In genomic region chr2:209619782-209620181, GRCh38 we compare ENCODE assay signal across 10 cellular contexts.
A peak's percentile ranks its signal among the peaks of the same experiment; 100 is the strongest.
DNase-seq lines count a peak whose midpoint lies in the region; ATAC-seq and TF ChIP-seq lines count a peak whose summit lies in the region.
"Had no signal": no experiment of that assay in that cellular context is flagged by ENCODE, and none has a peak within 500 bp of the region (broad histone marks: within the 10 kb centered on the region; RNA-seq: fewer than 3 reads in every experiment).

No MANE protein-coding gene starts in this region.

- TF ChIP-seq CTCF in MM.1S (IDR thresholded peaks at IDR 0.05; ENCODE audit: low read length) (no peak), choroid plexus epithelial cell (conservative IDR thresholded peaks at IDR 0.05; ENCODE audit: low read depth, low read length) (no peak), tibial nerve (IDR thresholded peaks at IDR 0.05) (no peak)

- no peaks in the 10 kb centered on the region for H3K27me3 ChIP-seq in MM.1S (replicated peaks; ENCODE audit: insufficient read depth, low read length)
- H3K27me3 ChIP-seq in tibial nerve: no peaks in the 10 kb centered on the region

- no peaks in the 10 kb centered on the region for H3K4me1 ChIP-seq in MM.1S (ENCODE audit: low read length)
- H3K4me1 ChIP-seq in tibial nerve: no peaks in the 10 kb centered on the region

- no peaks in the 10 kb centered on the region for H3F3A ChIP-seq in MM.1S (ENCODE audit: insufficient read depth, low read length)

- H2AFZ ChIP-seq in MM.1S (ENCODE audit: low read length): no peak overlapping the region

- H3K9me2 ChIP-seq in MM.1S (replicated peaks; ENCODE audit: insufficient read depth, low read length): no peaks in the 10 kb centered on the region

- H3K9ac ChIP-seq in MM.1S (ENCODE audit: low read length): no peak overlapping the region

- H3K36me3 ChIP-seq in MM.1S (replicated peaks; ENCODE audit: insufficient read depth, low read length) (no peaks in the 10 kb centered on the region), tibial nerve (no peaks in the 10 kb centered on the region)

- TF ChIP-seq EP300 in tibial nerve (IDR thresholded peaks at IDR 0.05): no peak

- no peaks in the 10 kb centered on the region for H3K79me2 ChIP-seq in MM.1S (ENCODE audit: low read length)

- H3K4me3 ChIP-seq in MM.1S (ENCODE audit: low read length) (no peak overlapping the region), choroid plexus epithelial cell (ENCODE audit: low read depth, low read length) (no peak overlapping the region), tibial nerve (no peak overlapping the region)

- H3K4me2 ChIP-seq in MM.1S (ENCODE audit: low read depth, low read length): no peak overlapping the region

- H3K9me3 ChIP-seq in MM.1S (replicated peaks; ENCODE audit: insufficient read depth, low read length): no peaks in the 10 kb centered on the region
- peaks cover 0 to 6% (median 0%) of the 10 kb centered on the region in 4 donors for H3K9me3 ChIP-seq in tibial nerve

- ATAC-seq in GM21786 (IDR thresholded peaks at IDR 0.05; ENCODE audit: unreplicated experiment): peak; percentile 68

- H3K27ac ChIP-seq in MM.1S (ENCODE audit: low read length): no peak overlapping the region
- H3K27ac ChIP-seq in tibial nerve: no peak overlapping the region

- H4K20me1 ChIP-seq in MM.1S (ENCODE audit: insufficient read depth, low read length): no peaks in the 10 kb centered on the region

- no peak for TF ChIP-seq POLR2A in tibial nerve (IDR thresholded peaks at IDR 0.05)

- DNase-seq in EH (ENCODE audit: low read depth) (peak; percentile 10), MM.1S (peak; percentile 7), choroid plexus epithelial cell (ENCODE audit: low read depth) (peak; percentile 4), SHP77 treated with DMSO at 0.1 percent for 48 hours (lab: John Stamatoyannopoulos, UW) (no peak), tibial nerve (ENCODE audit: low spot score in 2 of 2) (no peak), NCI-H1436 (lab: John Stamatoyannopoulos, UW) (no peak), AG20443 (ENCODE audit: low spot score) (no peak)
- DNase-seq: activated CD8-positive, alpha-beta memory T cell treated with anti-CD3 and anti-CD28 coated beads for 24 hours; CD4-positive, CD25-positive, alpha-beta regulatory T cell had no signal

Comparison
In these comparisons a context has a peak if more than half of its experiments do, and no peak if none do; other contexts are left out.
1. DNase-seq: peak in EH (single experiment), MM.1S (single experiment) and choroid plexus epithelial cell (single experiment); none in SHP77 treated with DMSO at 0.1 percent for 48 hours (single experiment), tibial nerve (0 of 2), NCI-H1436 (single experiment) and AG20443 (single experiment).